ENCODE assay signal across 9 cellular contexts in the genomic region with DNA sequence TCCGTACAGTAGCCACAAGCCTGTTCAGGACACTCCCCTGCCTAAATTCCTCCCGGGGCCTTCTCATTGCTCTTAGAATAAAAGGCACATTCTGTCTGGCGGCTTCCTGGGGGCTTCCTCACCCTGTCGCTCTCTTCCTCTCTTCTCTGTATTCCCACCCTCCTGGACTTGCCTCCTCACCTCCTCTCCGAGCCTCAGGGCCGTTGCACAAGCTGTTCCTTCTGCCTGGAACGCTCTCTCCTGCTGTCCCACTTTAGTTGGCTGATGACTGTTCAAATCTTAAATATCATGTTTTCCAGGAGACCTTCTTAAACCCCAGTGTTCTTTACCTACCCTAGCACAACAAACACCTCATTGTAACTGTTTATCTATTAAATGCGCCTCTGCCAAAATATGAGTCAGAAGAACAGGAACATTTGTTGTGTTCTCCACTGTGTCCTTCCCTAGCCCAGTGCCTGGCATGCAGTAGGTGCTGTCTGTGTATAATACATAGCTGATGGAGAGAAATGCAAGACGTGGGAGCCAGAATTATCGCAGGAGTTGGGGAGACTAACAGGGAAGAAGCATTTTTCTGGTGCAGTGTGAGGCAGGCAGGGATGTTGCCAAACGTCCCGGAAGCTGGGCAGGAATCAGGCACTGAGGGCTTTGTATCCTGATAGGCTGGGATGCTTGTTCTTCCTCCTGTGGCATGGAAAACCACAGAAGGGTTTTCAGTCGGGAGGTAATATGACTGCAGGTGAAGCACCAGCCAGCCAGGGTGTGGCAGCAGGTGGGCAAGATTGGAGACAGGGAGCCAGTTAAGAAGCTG. TPM values are rescaled to one million over a fixed set of nuclear protein-coding genes. Genes with fewer than 3 reads are reported as not detected.
DNase-seq lines count a peak whose midpoint lies in the region; ATAC-seq, FAIRE-seq and TF ChIP-seq lines count a peak whose summit lies in the region.
"Had no signal": no experiment of that assay in that cellular context is flagged by ENCODE, and none has a peak within 500 bp of the region (broad histone marks: within the 10 kb centered on the region; RNA-seq: fewer than 3 reads in every experiment).

No MANE protein-coding gene starts in this region.

- peak overlapping the region; percentile 43 for H3K9ac ChIP-seq in keratinocyte (ENCODE audit: control insufficient read depth, extremely low read depth, insufficient read depth, low read length)

- no peaks in the 10 kb centered on the region for H4K20me1 ChIP-seq in keratinocyte (ENCODE audit: control insufficient read depth, extremely low read depth, insufficient read depth, low read length)

- dilution Hi-C loops in keratinocyte (cut with MboI; ENCODE audit: extremely low pct_ligation_motif_present, low sequenced_read_pairs) = no loop called here

- intact Hi-C loops in MCF 10A (cut with micrococcal nuclease) = no loop called here

- no peaks in the 10 kb centered on the region for H3K27me3 Mint-ChIP-seq in activated T-cell treated with anti-CD3 and anti-CD28 coated beads, Interleukin-2, amount 50 U/mL, for 24 hours
- no peaks in the 10 kb centered on the region for H3K27me3 Mint-ChIP-seq in MCF 10A (ENCODE audit: insufficient read depth, unreplicated experiment)
- H3K27me3 Mint-ChIP-seq: activated naive CD8-positive, alpha-beta T cell treated with anti-CD3 and anti-CD28 coated beads for 36 hours had no signal

- H3K79me2 ChIP-seq in keratinocyte (ENCODE audit: control insufficient read depth, insufficient read depth, low read length) = no peaks in the 10 kb centered on the region

- H3K4me3 Mint-ChIP-seq in activated T-cell treated with anti-CD3 and anti-CD28 coated beads, Interleukin-2, amount 50 U/mL, for 24 hours = no peak overlapping the region
- H3K4me3 Mint-ChIP-seq in MCF 10A (ENCODE audit: unreplicated experiment) = peak overlapping the region; percentile 60
- H3K4me3 Mint-ChIP-seq: activated naive CD8-positive, alpha-beta T cell treated with anti-CD3 and anti-CD28 coated beads for 36 hours had no signal

- peak overlapping the region; percentile 35 for H3K4me2 ChIP-seq in keratinocyte (ENCODE audit: control insufficient read depth, extremely low read depth, insufficient read depth, low read depth, low read length)

- H3K4me3 ChIP-seq in keratinocyte (ENCODE audit: control insufficient read depth in 2 of 3, extremely low read depth in 1 of 3, insufficient read depth in 2 of 3, low read depth in 1 of 3, low read length in 3 of 3) = no peak overlapping the region

- DNase-seq in activated T-cell treated with anti-CD3 and anti-CD28 coated beads, Interleukin-2, amount 50 U/mL, for 24 hours = no peak
- no peak for DNase-seq in activated T-cell treated with anti-CD3 and anti-CD28 coated beads for 4 hours
- DNase-seq in MCF 10A (ENCODE audit: unreplicated experiment) = peak; percentile 78
- DNase-seq in keratinocyte (ENCODE audit: low read depth, low spot score) = no peak
- no peak for DNase-seq in germinal center (ENCODE audit: low spot score)
- DNase-seq in HCEC 1CT = no peak
- DNase-seq: activated naive CD8-positive, alpha-beta T cell treated with anti-CD3 and anti-CD28 coated beads for 36 hours had no signal

- H3K36me3 ChIP-seq in keratinocyte (ENCODE audit: control insufficient read depth in 2 of 2, extremely low read depth in 1 of 2, insufficient read depth in 2 of 2, low read length in 2 of 2) = no peaks in the 10 kb centered on the region

- H3K27me3 ChIP-seq in keratinocyte (ENCODE audit: control insufficient read depth, extremely low read depth, insufficient read depth, low read length) = no peaks in the 10 kb centered on the region

- CTCF ChIA-PET in MCF 10A (lab: Yijun Ruan, JAX) = interaction anchor here (0.6 to 1.7 kb wide), 8 partner anchors 9 to 313 kb away, joined by 3 to 21 read pairs (median 4); partner anchors contain the start of gene TRAPPC3

- H3K4me1 ChIP-seq in keratinocyte (ENCODE audit: control insufficient read depth, extremely low read depth, insufficient read depth, low read length) = peaks cover 17% of the 10 kb centered on the region

- H3K27ac Mint-ChIP-seq in activated T-cell treated with anti-CD3 and anti-CD28 coated beads, Interleukin-2, amount 50 U/mL, for 24 hours = peak overlapping the region; percentile 13
- H3K27ac Mint-ChIP-seq in MCF 10A (ENCODE audit: low read depth, unreplicated experiment) = peak overlapping the region; percentile 98
- H3K27ac Mint-ChIP-seq: activated naive CD8-positive, alpha-beta T cell treated with anti-CD3 and anti-CD28 coated beads for 36 hours had no signal

- ATAC-seq in GM21367 (IDR thresholded peaks at IDR 0.05; ENCODE audit: unreplicated experiment) (no peak), GM19395 (IDR thresholded peaks at IDR 0.05; ENCODE audit: unreplicated experiment) (no peak)

- no peaks in the 10 kb centered on the region for H3K9me3 Mint-ChIP-seq in activated T-cell treated with anti-CD3 and anti-CD28 coated beads, Interleukin-2, amount 50 U/mL, for 24 hours
- no peaks in the 10 kb centered on the region for H3K9me3 Mint-ChIP-seq in MCF 10A (ENCODE audit: unreplicated experiment)
- H3K9me3 Mint-ChIP-seq: activated naive CD8-positive, alpha-beta T cell treated with anti-CD3 and anti-CD28 coated beads for 36 hours had no signal

- no peaks in the 10 kb centered on the region for H3K36me3 Mint-ChIP-seq in activated T-cell treated with anti-CD3 and anti-CD28 coated beads, Interleukin-2, amount 50 U/mL, for 24 hours (ENCODE audit: low read depth)
- no peaks in the 10 kb centered on the region for H3K36me3 Mint-ChIP-seq in MCF 10A (ENCODE audit: insufficient read depth, unreplicated experiment)
- H3K36me3 Mint-ChIP-seq: activated naive CD8-positive, alpha-beta T cell treated with anti-CD3 and anti-CD28 coated beads for 36 hours had no signal

- POLR2A ChIA-PET in MCF 10A (lab: Yijun Ruan, JAX) = interaction anchor here (0.7 to 3.7 kb wide), 12 partner anchors 10 to 157 kb away, joined by 3 to 31 read pairs (median 5); partner anchors contain the start of genes MAP7D1, THRAP3 and TRAPPC3

- H3K9me1 ChIP-seq in keratinocyte (ENCODE audit: control insufficient read depth, extremely low read depth, insufficient read depth, low read length) = no peaks in the 10 kb centered on the region

- H3K27ac ChIP-seq in keratinocyte (ENCODE audit: control insufficient read depth, insufficient read depth, low read length) = peak overlapping the region; percentile 45

- peaks cover under 1% of the 10 kb centered on the region for H3K4me1 Mint-ChIP-seq in activated T-cell treated with anti-CD3 and anti-CD28 coated beads, Interleukin-2, amount 50 U/mL, for 24 hours (ENCODE audit: low read depth)
- peaks cover 22% of the 10 kb centered on the region for H3K4me1 Mint-ChIP-seq in MCF 10A (ENCODE audit: insufficient read depth, unreplicated experiment)

- FAIRE-seq in keratinocyte (lab: Jason Lieb, UNC) = peak; percentile 51

- no peaks in the 10 kb centered on the region for H3K9me3 ChIP-seq in keratinocyte (ENCODE audit: control insufficient read depth, low read depth, low read length)

- no peak for TF ChIP-seq CTCF in MCF 10A (IDR thresholded peaks at IDR 0.05; ENCODE audit: unreplicated experiment)
- TF ChIP-seq CTCF in keratinocyte (optimal IDR thresholded peaks at IDR 0.05 in 1 of 3, IDR thresholded peaks at IDR 0.05 in 1 of 3, conservative IDR thresholded peaks at IDR 0.05 in 1 of 3; ENCODE audit: extremely low read depth in 1 of 3, insufficient read depth in 2 of 3, low read length in 3 of 3) = peak in 1 of 3 experiments; percentile 29

- H2AFZ ChIP-seq in keratinocyte (ENCODE audit: control insufficient read depth, low read length) = peak overlapping the region; percentile 66

- BruUV-seq in MCF 10A (replicated peaks; lab: Mats Ljungman, UMichigan) = no TSS peak

RNA-seq across cellular contexts. Expression of gene THRAP3, which starts 24.1 kb away (rescaled TPM):
- 92.2 and 116 TPM in 2 replicates for total RNA-seq in MCF 10A (2022)
- polyA plus RNA-seq in keratinocyte = 58.4 to 79.6 TPM (median 76.1 TPM) in 3 replicates
- 85.5 TPM for polyA plus RNA-seq in keratinocyte (2011; ENCODE audit: low read depth)
- polyA plus RNA-seq in keratinocyte (2011; cell fraction: cytosol; rRNA removed) = 34.3 and 59.9 TPM in 2 replicates
- 91.9 and 96.0 TPM in 2 replicates for polyA plus RNA-seq in keratinocyte (2011; cell fraction: nucleus; rRNA removed)
- polyA plus RNA-seq in keratinocyte (2012; ENCODE audit: low replicate concordance) = 42.0 and 71.2 TPM in 2 replicates
- polyA minus RNA-seq in keratinocyte = 57.2 to 113 TPM (median 65.5 TPM) in 3 replicates
- 32.4 TPM for polyA minus RNA-seq in keratinocyte (2011; cell fraction: cytosol; rRNA and poly(A)+ RNA removed)
- polyA minus RNA-seq in keratinocyte (2011; cell fraction: nucleus; rRNA and poly(A)+ RNA removed) = 65.9 and 114 TPM in 2 replicates

RNA-seq across cellular contexts. Expression of gene MAP7D1, which starts 44.2 kb away (rescaled TPM):
- 131 and 170 TPM in 2 replicates for total RNA-seq in MCF 10A (2022)
- 75.0 to 168 TPM (median 84.4 TPM) in 3 replicates for polyA plus RNA-seq in keratinocyte
- 232 TPM for polyA plus RNA-seq in keratinocyte (2011; ENCODE audit: low read depth)
- 78.2 and 125 TPM in 2 replicates for polyA plus RNA-seq in keratinocyte (2011; cell fraction: cytosol; rRNA removed)
- 171 and 172 TPM in 2 replicates for polyA plus RNA-seq in keratinocyte (2011; cell fraction: nucleus; rRNA removed)
- 165 and 219 TPM in 2 replicates for polyA plus RNA-seq in keratinocyte (2012; ENCODE audit: low replicate concordance)
- polyA minus RNA-seq in keratinocyte = 61.2 to 253 TPM (median 62.4 TPM) in 3 replicates
- 213 TPM for polyA minus RNA-seq in keratinocyte (2011; cell fraction: cytosol; rRNA and poly(A)+ RNA removed)
- polyA minus RNA-seq in keratinocyte (2011; cell fraction: nucleus; rRNA and poly(A)+ RNA removed) = 86.6 and 113 TPM in 2 replicates

RNA-seq across cellular contexts. Expression of gene TRAPPC3, which starts 50.9 kb away (rescaled TPM):
- total RNA-seq in MCF 10A (2022) = 72.8 and 75.5 TPM in 2 replicates
- polyA plus RNA-seq in keratinocyte = 145 to 173 TPM (median 169 TPM) in 3 replicates
- polyA plus RNA-seq in keratinocyte (2011; ENCODE audit: low read depth) = 97.0 TPM
- polyA plus RNA-seq in keratinocyte (2011; cell fraction: cytosol; rRNA removed) = 145 and 218 TPM in 2 replicates
- polyA plus RNA-seq in keratinocyte (2011; cell fraction: nucleus; rRNA removed) = 115 TPM in 2 replicates
- 105 and 147 TPM in 2 replicates for polyA plus RNA-seq in keratinocyte (2012; ENCODE audit: low replicate concordance)
- 18.6 to 56.0 TPM (median 55.2 TPM) in 3 replicates for polyA minus RNA-seq in keratinocyte
- polyA minus RNA-seq in keratinocyte (2011; cell fraction: cytosol; rRNA and poly(A)+ RNA removed) = 210 TPM
- polyA minus RNA-seq in keratinocyte (2011; cell fraction: nucleus; rRNA and poly(A)+ RNA removed) = 24.0 and 30.9 TPM in 2 replicates
